In the genomic region with DNA sequence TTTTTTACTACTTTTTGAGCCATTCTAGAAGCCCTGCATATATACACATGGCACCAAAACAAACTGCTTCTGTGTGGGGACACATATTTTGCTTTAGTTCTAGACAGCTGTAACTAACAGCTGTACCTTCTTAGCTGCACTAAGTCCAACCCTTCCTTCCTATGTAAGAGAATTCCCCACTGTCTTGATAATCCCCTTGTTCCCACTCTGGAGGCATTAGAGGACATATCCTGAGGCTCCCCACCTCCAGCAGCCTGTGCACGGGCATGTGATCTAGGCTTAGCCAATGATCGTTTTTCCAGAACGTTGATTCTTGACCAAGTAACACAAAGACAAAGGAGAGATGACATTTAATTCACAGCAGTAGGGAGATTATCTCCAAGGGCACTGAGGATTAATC, we compare ENCODE assay signal across 40 cellular contexts.
"Had no signal": no experiment of that assay in that cellular context is flagged by ENCODE, and none has a peak within 500 bp of the region (broad histone marks: within the 10 kb centered on the region; RNA-seq: fewer than 3 reads in every experiment).

No MANE protein-coding gene starts in this region.

- H3K27ac ChIP-seq: adrenal gland, body of pancreas, brain microvascular endothelial cell, cardiac muscle cell, VCaP had no signal

- H3K27me3 Mint-ChIP-seq: activated CD4-positive, alpha-beta memory T cell treated with anti-CD3 and anti-CD28 coated beads for 36 hours; activated CD8-positive, alpha-beta T cell treated with anti-CD3 and anti-CD28 coated beads for 36 hours; activated T-helper 17 cell treated with anti-CD3 and anti-CD28 coated beads, Interleukin-2, amount 50 U/mL, for 72 hours; central memory CD8-positive, alpha-beta T cell had no signal

- H3K4me3 Mint-ChIP-seq: activated B cell treated with CpG ODN at 0.5 μM for 24 hours; activated CD4-positive, alpha-beta memory T cell treated with anti-CD3 and anti-CD28 coated beads for 36 hours; activated CD4-positive, alpha-beta T cell treated with anti-CD3 and anti-CD28 coated beads, Interleukin-2, amount 10 ng/mL, durations not matched to agents 24 days and 14 days; activated CD8-positive, alpha-beta T cell treated with anti-CD3 and anti-CD28 coated beads for 36 hours; activated naive CD4-positive, alpha-beta T cell treated with anti-CD3 and anti-CD28 coated beads for 36 hours; activated naive CD8-positive, alpha-beta T cell treated with anti-CD3 and anti-CD28 coated beads for 36 hours; activated T-cell treated with anti-CD3 and anti-CD28 coated beads, Interleukin-2, amount 50 U/mL, for 4 hours; activated T-cell treated with anti-CD3 and anti-CD28 coated beads, Interleukin-2, amount 50 U/mL, for 72 hours; activated T-helper 1 cell treated with anti-CD3 and anti-CD28 coated beads, Interleukin-12 subunit alpha, Interleukin-12 subunit beta, Interleukin-2, Interleukin-4 antibody, amounts not matched to agents 30 ng/mL and 10 ng/mL and 1 ng/mL, durations not matched to agents 14 hours and 24 hours and 36 hours; activated T-helper 17 cell treated with anti-CD3 and anti-CD28 coated beads, Interleukin-2, amount 50 U/mL, for 72 hours; central memory CD8-positive, alpha-beta T cell; T-helper 1 cell treated with Interleukin-12 subunit alpha and Interleukin-12 subunit beta and Interleukin-4 antibody, amounts not matched to agents 30 μg/mL and 1 μg/mL, for 36 hours; T-helper 2 cell treated with Interferon-gamma antibody and Interleukin-4, amounts not matched to agents 5 μg/mL and 100 μg/mL, for 36 hours had no signal

- H3K36me3 Mint-ChIP-seq: activated CD4-positive, alpha-beta memory T cell treated with anti-CD3 and anti-CD28 coated beads for 36 hours; activated naive CD4-positive, alpha-beta T cell treated with anti-CD3 and anti-CD28 coated beads, Interleukin-2, amount 50 U/mL, for 72 hours; activated naive CD8-positive, alpha-beta T cell treated with anti-CD3 and anti-CD28 coated beads for 36 hours had no signal

- H3K9me3 ChIP-seq: adrenal gland, body of pancreas had no signal

- H3K27me3 ChIP-seq: adrenal gland, body of pancreas, brain microvascular endothelial cell, cardiac muscle cell had no signal

- H3K4me3 ChIP-seq: adrenal gland, body of pancreas, cardiac muscle cell had no signal

- H3K27ac Mint-ChIP-seq: activated B cell treated with CpG ODN at 0.5 μM for 24 hours; activated CD4-positive, alpha-beta memory T cell treated with anti-CD3 and anti-CD28 coated beads for 36 hours; activated CD4-positive, alpha-beta T cell treated with anti-CD3 and anti-CD28 coated beads, Interleukin-2, amount 10 ng/mL, durations not matched to agents 24 days and 14 days; activated CD8-positive, alpha-beta T cell treated with anti-CD3 and anti-CD28 coated beads for 36 hours; activated naive CD4-positive, alpha-beta T cell treated with anti-CD3 and anti-CD28 coated beads for 36 hours; activated naive CD4-positive, alpha-beta T cell treated with anti-CD3 and anti-CD28 coated beads, Interleukin-2, amount 50 U/mL, for 72 hours; activated naive CD8-positive, alpha-beta T cell treated with anti-CD3 and anti-CD28 coated beads for 36 hours; activated T-cell treated with anti-CD3 and anti-CD28 coated beads, Interleukin-2, amount 50 U/mL, for 72 hours; activated T-helper 1 cell treated with anti-CD3 and anti-CD28 coated beads, Interleukin-12 subunit alpha, Interleukin-12 subunit beta, Interleukin-2, Interleukin-4 antibody, amounts not matched to agents 30 ng/mL and 10 ng/mL and 1 ng/mL, durations not matched to agents 14 hours and 24 hours and 36 hours; activated T-helper 17 cell treated with anti-CD3 and anti-CD28 coated beads, Interleukin-2, amount 50 U/mL, for 72 hours; T-helper 1 cell treated with Interleukin-12 subunit alpha and Interleukin-12 subunit beta and Interleukin-4 antibody, amounts not matched to agents 30 μg/mL and 1 μg/mL, for 36 hours; T-helper 2 cell treated with Interferon-gamma antibody and Interleukin-4, amounts not matched to agents 5 μg/mL and 100 μg/mL, for 36 hours had no signal

- H3K9me3 Mint-ChIP-seq: activated B cell treated with CpG ODN at 0.5 μM for 24 hours; activated CD4-positive, alpha-beta memory T cell treated with anti-CD3 and anti-CD28 coated beads for 36 hours; activated CD4-positive, alpha-beta T cell treated with anti-CD3 and anti-CD28 coated beads, Interleukin-2, amount 10 ng/mL, durations not matched to agents 24 days and 14 days; activated CD8-positive, alpha-beta T cell treated with anti-CD3 and anti-CD28 coated beads for 36 hours; activated naive CD4-positive, alpha-beta T cell treated with anti-CD3 and anti-CD28 coated beads for 36 hours; activated naive CD4-positive, alpha-beta T cell treated with anti-CD3 and anti-CD28 coated beads, Interleukin-2, amount 50 U/mL, for 72 hours; activated naive CD8-positive, alpha-beta T cell treated with anti-CD3 and anti-CD28 coated beads for 36 hours; activated T-cell treated with anti-CD3 and anti-CD28 coated beads, Interleukin-2, amount 50 U/mL, for 4 hours; activated T-cell treated with anti-CD3 and anti-CD28 coated beads, Interleukin-2, amount 50 U/mL, for 72 hours; activated T-helper 1 cell treated with anti-CD3 and anti-CD28 coated beads, Interleukin-12 subunit alpha, Interleukin-12 subunit beta, Interleukin-2, Interleukin-4 antibody, amounts not matched to agents 30 ng/mL and 10 ng/mL and 1 ng/mL, durations not matched to agents 14 hours and 24 hours and 36 hours; activated T-helper 17 cell treated with anti-CD3 and anti-CD28 coated beads, Interleukin-2, amount 50 U/mL, for 72 hours; central memory CD8-positive, alpha-beta T cell; T-helper 1 cell treated with Interleukin-12 subunit alpha and Interleukin-12 subunit beta and Interleukin-4 antibody, amounts not matched to agents 30 μg/mL and 1 μg/mL, for 36 hours; T-helper 2 cell treated with Interferon-gamma antibody and Interleukin-4, amounts not matched to agents 5 μg/mL and 100 μg/mL, for 36 hours had no signal

- H3K4me1 Mint-ChIP-seq: activated B cell treated with CpG ODN at 0.5 μM for 24 hours; activated CD4-positive, alpha-beta T cell treated with anti-CD3 and anti-CD28 coated beads, Interleukin-2, amount 10 ng/mL, durations not matched to agents 24 days and 14 days; activated naive CD8-positive, alpha-beta T cell treated with anti-CD3 and anti-CD28 coated beads for 36 hours; activated T-helper 17 cell treated with anti-CD3 and anti-CD28 coated beads, Interleukin-2, amount 50 U/mL, for 72 hours; central memory CD8-positive, alpha-beta T cell had no signal

- FAIRE-seq: astrocyte, bronchial epithelial cell, TTC549 had no signal

- DNase-seq: activated B cell treated with CpG ODN at 0.5 μM for 24 hours; activated CD4-positive, alpha-beta memory T cell treated with anti-CD3 and anti-CD28 coated beads for 36 hours; activated CD4-positive, alpha-beta T cell treated with anti-CD3 and anti-CD28 coated beads for 4 hours; activated CD4-positive, alpha-beta T cell treated with anti-CD3 and anti-CD28 coated beads, Interleukin-2, amount 10 ng/mL, durations not matched to agents 24 days and 14 days; activated CD4-positive, alpha-beta T cell treated with anti-CD3 and anti-CD28 coated beads, Interleukin-2, amount 50 U/mL, for 1 hour; activated CD4-positive, alpha-beta T cell treated with anti-CD3 and anti-CD28 coated beads, Interleukin-2, amount 50 U/mL, for 4 hours; activated CD4-positive, CD25-positive, alpha-beta regulatory T cell treated with anti-CD3 and anti-CD28 coated beads, Interleukin-2, amount 50 U/mL, for 72 hours; activated CD8-positive, alpha-beta memory T cell treated with anti-CD3 and anti-CD28 coated beads, Interleukin-2, amount 50 U/mL, for 4 hours; activated CD8-positive, alpha-beta T cell treated with anti-CD3 and anti-CD28 coated beads for 36 hours; activated effector memory CD4-positive, alpha-beta T cell treated with anti-CD3 and anti-CD28 coated beads, Interleukin-2, amount 50 U/mL, for 16 hours; activated gamma-delta T cell treated with Interleukin-2 at 50 U/mL for 16 hours; activated naive CD4-positive, alpha-beta T cell; activated naive CD4-positive, alpha-beta T cell treated with anti-CD3 and anti-CD28 coated beads for 36 hours; activated naive CD4-positive, alpha-beta T cell treated with anti-CD3 and anti-CD28 coated beads, Interleukin-2, amount 50 U/mL, for 16 hours; activated naive CD8-positive, alpha-beta T cell treated with anti-CD3 and anti-CD28 coated beads for 36 hours; activated T-cell treated with anti-CD3 and anti-CD28 coated beads for 4 hours; activated T-cell treated with anti-CD3 and anti-CD28 coated beads, Interleukin-2, amount 50 U/mL, for 1 hour; activated T-cell treated with anti-CD3 and anti-CD28 coated beads, Interleukin-2, amount 50 U/mL, for 4 hours; activated T-cell treated with anti-CD3 and anti-CD28 coated beads, Interleukin-2, amount 50 U/mL, for 72 hours; adrenal gland; amniotic stem cell; aorta; body of pancreas; brain microvascular endothelial cell; caudate nucleus; SW 1271; T-helper 1 cell; T-helper 2 cell; T-helper 9 cell had no signal

- H3K36me3 ChIP-seq: adrenal gland, brain microvascular endothelial cell, cardiac muscle cell had no signal

- ATAC-seq: activated CD8-positive, alpha-beta T cell treated with anti-CD3 and anti-CD28 coated beads for 36 hours; activated naive CD4-positive, alpha-beta T cell treated with anti-CD3 and anti-CD28 coated beads, Interleukin-2, amount 50 U/mL, for 72 hours; activated T-cell treated with anti-CD3 and anti-CD28 coated beads, Interleukin-2, amount 50 U/mL, for 4 hours; activated T-cell treated with anti-CD3 and anti-CD28 coated beads, Interleukin-2, amount 50 U/mL, for 72 hours; activated T-helper 17 cell treated with anti-CD3 and anti-CD28 coated beads, Interleukin-2, amount 50 U/mL, for 72 hours; body of pancreas had no signal

- H3K4me1 ChIP-seq: adrenal gland, body of pancreas had no signal
